ENCODE assay signal across 1 cellular context in genomic region chr22:35615156-35615555, GRCh38.
TF ChIP-seq lines count a peak whose summit lies in the region.

No MANE protein-coding gene starts in this region.

TF ChIP-seq in IMR-90, 13 proteins besides CTCF, POLR2A, EP300 and RAD21:
- TF ChIP-seq CEBPB (IDR thresholded peaks at IDR 0.05; ENCODE audit: low read depth, low read length) (peak; percentile 67), BHLHE40 (IDR thresholded peaks at IDR 0.05; ENCODE audit: low read depth, low read length) (no peak)
TF ChIP-seq in IMR-90: peak in this region for 1.
